1 cellular context compared by ENCODE assay signal in the genomic region with DNA sequence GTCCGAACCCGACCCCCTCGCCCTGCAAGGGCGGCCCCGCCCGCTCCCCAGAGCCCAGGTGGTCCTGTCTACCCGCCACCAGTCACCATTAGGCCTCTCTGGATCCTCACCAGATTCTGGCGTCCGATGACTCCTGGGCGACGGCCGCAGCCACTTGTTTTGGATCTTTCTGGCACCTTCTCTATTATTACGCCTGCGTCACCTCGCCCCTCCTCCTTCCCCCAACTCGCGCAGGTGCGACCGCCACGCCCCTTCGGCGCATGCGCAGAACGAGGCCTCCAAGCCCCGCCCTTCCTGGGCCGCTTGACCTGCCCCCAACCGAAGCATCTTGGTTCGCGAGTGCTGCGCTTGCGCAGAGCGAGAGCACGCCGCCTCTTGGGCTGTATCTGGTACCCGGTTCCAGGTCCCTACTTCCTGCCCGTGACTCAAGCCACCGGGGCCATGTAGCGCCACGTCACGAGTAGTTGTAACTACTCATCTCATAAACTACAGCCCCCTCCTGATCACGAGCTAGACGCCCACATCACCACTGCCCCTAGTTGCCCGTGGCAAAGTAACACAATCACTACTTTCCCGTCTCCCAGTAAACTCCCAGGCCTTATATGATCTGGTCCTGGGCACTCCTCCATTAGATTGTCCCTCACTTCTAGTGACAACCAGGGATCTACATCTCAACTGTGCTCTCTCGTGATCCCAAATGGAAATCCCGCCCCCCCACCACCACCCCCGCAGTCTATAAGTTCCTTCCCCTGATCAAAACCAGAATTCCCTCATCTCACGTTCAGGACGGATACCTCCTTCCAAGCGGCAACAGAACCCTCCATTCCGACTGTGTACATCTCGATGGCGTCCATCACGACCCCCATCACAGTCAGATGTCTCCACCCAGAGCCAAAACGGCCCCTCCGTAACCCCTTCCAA.
A peak's percentile ranks its signal among the peaks of the same experiment; 100 is the strongest.
TF ChIP-seq lines count a peak whose summit lies in the region.

A gene with protein sequence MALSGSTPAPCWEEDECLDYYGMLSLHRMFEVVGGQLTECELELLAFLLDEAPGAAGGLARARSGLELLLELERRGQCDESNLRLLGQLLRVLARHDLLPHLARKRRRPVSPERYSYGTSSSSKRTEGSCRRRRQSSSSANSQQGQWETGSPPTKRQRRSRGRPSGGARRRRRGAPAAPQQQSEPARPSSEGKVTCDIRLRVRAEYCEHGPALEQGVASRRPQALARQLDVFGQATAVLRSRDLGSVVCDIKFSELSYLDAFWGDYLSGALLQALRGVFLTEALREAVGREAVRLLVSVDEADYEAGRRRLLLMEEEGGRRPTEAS (minus strand): TSS at position 156 of the 921 bp plus-strand sequence. CDS start 670 bp downstream, outside the sequence.

TF ChIP-seq in K562, 482 proteins besides CTCF, POLR2A, EP300 and RAD21 (continued from another document and continues in another):
- TF ChIP-seq, protein P1, sequence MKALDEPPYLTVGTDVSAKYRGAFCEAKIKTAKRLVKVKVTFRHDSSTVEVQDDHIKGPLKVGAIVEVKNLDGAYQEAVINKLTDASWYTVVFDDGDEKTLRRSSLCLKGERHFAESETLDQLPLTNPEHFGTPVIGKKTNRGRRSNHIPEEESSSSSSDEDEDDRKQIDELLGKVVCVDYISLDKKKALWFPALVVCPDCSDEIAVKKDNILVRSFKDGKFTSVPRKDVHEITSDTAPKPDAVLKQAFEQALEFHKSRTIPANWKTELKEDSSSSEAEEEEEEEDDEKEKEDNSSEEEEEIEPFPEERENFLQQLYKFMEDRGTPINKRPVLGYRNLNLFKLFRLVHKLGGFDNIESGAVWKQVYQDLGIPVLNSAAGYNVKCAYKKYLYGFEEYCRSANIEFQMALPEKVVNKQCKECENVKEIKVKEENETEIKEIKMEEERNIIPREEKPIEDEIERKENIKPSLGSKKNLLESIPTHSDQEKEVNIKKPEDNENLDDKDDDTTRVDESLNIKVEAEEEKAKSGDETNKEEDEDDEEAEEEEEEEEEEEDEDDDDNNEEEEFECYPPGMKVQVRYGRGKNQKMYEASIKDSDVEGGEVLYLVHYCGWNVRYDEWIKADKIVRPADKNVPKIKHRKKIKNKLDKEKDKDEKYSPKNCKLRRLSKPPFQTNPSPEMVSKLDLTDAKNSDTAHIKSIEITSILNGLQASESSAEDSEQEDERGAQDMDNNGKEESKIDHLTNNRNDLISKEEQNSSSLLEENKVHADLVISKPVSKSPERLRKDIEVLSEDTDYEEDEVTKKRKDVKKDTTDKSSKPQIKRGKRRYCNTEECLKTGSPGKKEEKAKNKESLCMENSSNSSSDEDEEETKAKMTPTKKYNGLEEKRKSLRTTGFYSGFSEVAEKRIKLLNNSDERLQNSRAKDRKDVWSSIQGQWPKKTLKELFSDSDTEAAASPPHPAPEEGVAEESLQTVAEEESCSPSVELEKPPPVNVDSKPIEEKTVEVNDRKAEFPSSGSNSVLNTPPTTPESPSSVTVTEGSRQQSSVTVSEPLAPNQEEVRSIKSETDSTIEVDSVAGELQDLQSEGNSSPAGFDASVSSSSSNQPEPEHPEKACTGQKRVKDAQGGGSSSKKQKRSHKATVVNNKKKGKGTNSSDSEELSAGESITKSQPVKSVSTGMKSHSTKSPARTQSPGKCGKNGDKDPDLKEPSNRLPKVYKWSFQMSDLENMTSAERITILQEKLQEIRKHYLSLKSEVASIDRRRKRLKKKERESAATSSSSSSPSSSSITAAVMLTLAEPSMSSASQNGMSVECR (CRISPR knock-in tag; IDR thresholded peaks at IDR 0.05): peak; percentile 67
- TF ChIP-seq ELF4 (CRISPR knock-in tag; IDR thresholded peaks at IDR 0.05): no peak
- TF ChIP-seq U2AF1 (optimal IDR thresholded peaks at IDR 0.05; ENCODE audit: low read depth, low read length): no peak
- TF ChIP-seq SUPT5H (IDR thresholded peaks at IDR 0.05): peak; percentile 75
- no peak for TF ChIP-seq ATF1 (CRISPR knock-in tag; IDR thresholded peaks at IDR 0.05)
- peak; percentile 91 for TF ChIP-seq ATF1 (tag; IDR thresholded peaks at IDR 0.05)
- no peak for TF ChIP-seq ATF2 (CRISPR knock-in tag; IDR thresholded peaks at IDR 0.05)
- TF ChIP-seq, protein P2, sequence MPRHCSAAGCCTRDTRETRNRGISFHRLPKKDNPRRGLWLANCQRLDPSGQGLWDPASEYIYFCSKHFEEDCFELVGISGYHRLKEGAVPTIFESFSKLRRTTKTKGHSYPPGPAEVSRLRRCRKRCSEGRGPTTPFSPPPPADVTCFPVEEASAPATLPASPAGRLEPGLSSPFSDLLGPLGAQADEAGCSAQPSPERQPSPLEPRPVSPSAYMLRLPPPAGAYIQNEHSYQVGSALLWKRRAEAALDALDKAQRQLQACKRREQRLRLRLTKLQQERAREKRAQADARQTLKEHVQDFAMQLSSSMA (CRISPR knock-in tag; IDR thresholded peaks at IDR 0.05): no peak
- no peak for TF ChIP-seq BDP1 (IDR thresholded peaks at IDR 0.05; ENCODE audit: insufficient read depth, insufficient read length)
- peak; percentile 98 for TF ChIP-seq MEIS2 (IDR thresholded peaks at IDR 0.05; ENCODE audit: partially characterized antibody)
- no peak for TF ChIP-seq ZNF668 (CRISPR knock-in tag; IDR thresholded peaks at IDR 0.05)
- TF ChIP-seq MIER1 (IDR thresholded peaks at IDR 0.05; ENCODE audit: low read depth): no peak
- TF ChIP-seq ARID1B (IDR thresholded peaks at IDR 0.05): peak; percentile 38; the same call in 1 of the 2 replicates
- TF ChIP-seq, protein P3, sequence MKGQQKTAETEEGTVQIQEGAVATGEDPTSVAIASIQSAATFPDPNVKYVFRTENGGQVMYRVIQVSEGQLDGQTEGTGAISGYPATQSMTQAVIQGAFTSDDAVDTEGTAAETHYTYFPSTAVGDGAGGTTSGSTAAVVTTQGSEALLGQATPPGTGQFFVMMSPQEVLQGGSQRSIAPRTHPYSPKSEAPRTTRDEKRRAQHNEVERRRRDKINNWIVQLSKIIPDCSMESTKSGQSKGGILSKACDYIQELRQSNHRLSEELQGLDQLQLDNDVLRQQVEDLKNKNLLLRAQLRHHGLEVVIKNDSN (CRISPR knock-in tag; IDR thresholded peaks at IDR 0.05): peak; percentile 73
- peak; percentile 91; the same call in 1 of the 2 replicates for TF ChIP-seq POLR2AphosphoS2 (IDR thresholded peaks at IDR 0.05; ENCODE audit: low read length)
- TF ChIP-seq TCFL5 (CRISPR knock-in tag; conservative IDR thresholded peaks at IDR 0.05): no peak
- TF ChIP-seq ZNF232 (CRISPR knock-in tag; IDR thresholded peaks at IDR 0.05): no peak
- peak; percentile 63; the same call in 1 of the 2 replicates for TF ChIP-seq ZBED1 (IDR thresholded peaks at IDR 0.05)
- no peak for TF ChIP-seq SMAD2 (IDR thresholded peaks at IDR 0.05; ENCODE audit: low read depth, low read length)
- peak; percentile 76 for TF ChIP-seq FOSL1 (tag; conservative IDR thresholded peaks at IDR 0.05)
- TF ChIP-seq MTF1 (CRISPR knock-in tag; IDR thresholded peaks at IDR 0.05; ENCODE audit: borderline replicate concordance): no peak
- TF ChIP-seq, protein P4, sequence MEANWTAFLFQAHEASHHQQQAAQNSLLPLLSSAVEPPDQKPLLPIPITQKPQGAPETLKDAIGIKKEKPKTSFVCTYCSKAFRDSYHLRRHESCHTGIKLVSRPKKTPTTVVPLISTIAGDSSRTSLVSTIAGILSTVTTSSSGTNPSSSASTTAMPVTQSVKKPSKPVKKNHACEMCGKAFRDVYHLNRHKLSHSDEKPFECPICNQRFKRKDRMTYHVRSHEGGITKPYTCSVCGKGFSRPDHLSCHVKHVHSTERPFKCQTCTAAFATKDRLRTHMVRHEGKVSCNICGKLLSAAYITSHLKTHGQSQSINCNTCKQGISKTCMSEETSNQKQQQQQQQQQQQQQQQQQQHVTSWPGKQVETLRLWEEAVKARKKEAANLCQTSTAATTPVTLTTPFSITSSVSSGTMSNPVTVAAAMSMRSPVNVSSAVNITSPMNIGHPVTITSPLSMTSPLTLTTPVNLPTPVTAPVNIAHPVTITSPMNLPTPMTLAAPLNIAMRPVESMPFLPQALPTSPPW (CRISPR knock-in tag; IDR thresholded peaks at IDR 0.05): peak; percentile 93
- TF ChIP-seq PCBP2 (IDR thresholded peaks at IDR 0.05; ENCODE audit: low read depth, low read length, poor library complexity, severe bottlenecking): no peak
- TF ChIP-seq, protein P5, sequence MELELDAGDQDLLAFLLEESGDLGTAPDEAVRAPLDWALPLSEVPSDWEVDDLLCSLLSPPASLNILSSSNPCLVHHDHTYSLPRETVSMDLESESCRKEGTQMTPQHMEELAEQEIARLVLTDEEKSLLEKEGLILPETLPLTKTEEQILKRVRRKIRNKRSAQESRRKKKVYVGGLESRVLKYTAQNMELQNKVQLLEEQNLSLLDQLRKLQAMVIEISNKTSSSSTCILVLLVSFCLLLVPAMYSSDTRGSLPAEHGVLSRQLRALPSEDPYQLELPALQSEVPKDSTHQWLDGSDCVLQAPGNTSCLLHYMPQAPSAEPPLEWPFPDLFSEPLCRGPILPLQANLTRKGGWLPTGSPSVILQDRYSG (tag; conservative IDR thresholded peaks at IDR 0.05; ENCODE audit: low read depth): peak; percentile 64; the same call in 1 of the 2 replicates
- peak; percentile 53 for TF ChIP-seq TAF1 (IDR thresholded peaks at IDR 0.05; ENCODE audit: control insufficient read depth, extremely low read depth, insufficient read depth, low read length, severe bottlenecking)
- no peak for TF ChIP-seq CSDE1 (IDR thresholded peaks at IDR 0.05)
- TF ChIP-seq ZNF592 (IDR thresholded peaks at IDR 0.05): peak; percentile 73
- TF ChIP-seq ZBTB2 (IDR thresholded peaks at IDR 0.05): peak; percentile 100
- TF ChIP-seq NFRKB (IDR thresholded peaks at IDR 0.05; ENCODE audit: low read depth): 0 out of 2 replicates have a peak, but pooled peaks have one; percentile 47
- TF ChIP-seq STAG1 (CRISPR knock-in tag; IDR thresholded peaks at IDR 0.05; ENCODE audit: borderline replicate concordance): no peak
- TF ChIP-seq ZBTB12 (CRISPR knock-in tag; IDR thresholded peaks at IDR 0.05): 0 out of 2 replicates have a peak, but pooled peaks have one; percentile 5
- TF ChIP-seq, protein P6, sequence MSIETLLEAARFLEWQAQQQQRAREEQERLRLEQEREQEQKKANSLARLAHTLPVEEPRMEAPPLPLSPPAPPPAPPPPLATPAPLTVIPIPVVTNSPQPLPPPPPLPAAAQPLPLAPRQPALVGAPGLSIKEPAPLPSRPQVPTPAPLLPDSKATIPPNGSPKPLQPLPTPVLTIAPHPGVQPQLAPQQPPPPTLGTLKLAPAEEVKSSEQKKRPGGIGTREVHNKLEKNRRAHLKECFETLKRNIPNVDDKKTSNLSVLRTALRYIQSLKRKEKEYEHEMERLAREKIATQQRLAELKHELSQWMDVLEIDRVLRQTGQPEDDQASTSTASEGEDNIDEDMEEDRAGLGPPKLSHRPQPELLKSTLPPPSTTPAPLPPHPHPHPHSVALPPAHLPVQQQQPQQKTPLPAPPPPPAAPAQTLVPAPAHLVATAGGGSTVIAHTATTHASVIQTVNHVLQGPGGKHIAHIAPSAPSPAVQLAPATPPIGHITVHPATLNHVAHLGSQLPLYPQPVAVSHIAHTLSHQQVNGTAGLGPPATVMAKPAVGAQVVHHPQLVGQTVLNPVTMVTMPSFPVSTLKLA (conservative IDR thresholded peaks at IDR 0.05): peak; percentile 77 to 80
- TF ChIP-seq SAP30 (IDR thresholded peaks at IDR 0.05; ENCODE audit: borderline replicate concordance, insufficient read depth, low read depth, low read length, poor library complexity, severe bottlenecking): peak; percentile 77
